In genomic region chr15:82146990-82147461, GRCh38 we compare ENCODE assay signal across 1 cellular context.
TF ChIP-seq lines count a peak whose summit lies in the region.

No MANE protein-coding gene starts in this region.

TF ChIP-seq in SK-N-SH, 30 proteins besides CTCF, POLR2A, EP300 and RAD21 (continued from another document):
- TF ChIP-seq NFIC (IDR thresholded peaks at IDR 0.05; ENCODE audit: borderline replicate concordance), result no peak
- TF ChIP-seq CHD2 (IDR thresholded peaks at IDR 0.05; ENCODE audit: low read length, partially characterized antibody), result no peak
- TF ChIP-seq SMC3 (IDR thresholded peaks at IDR 0.05; ENCODE audit: low read depth, low read length), result no peak
- no peak for TF ChIP-seq TAF1 (IDR thresholded peaks at IDR 0.05; ENCODE audit: borderline replicate concordance, low read depth, low read length)
- TF ChIP-seq FOXM1 (IDR thresholded peaks at IDR 0.05; ENCODE audit: low read depth), result no peak
- peak; percentile 77 for TF ChIP-seq JUND (IDR thresholded peaks at IDR 0.05)
- TF ChIP-seq, protein P1, sequence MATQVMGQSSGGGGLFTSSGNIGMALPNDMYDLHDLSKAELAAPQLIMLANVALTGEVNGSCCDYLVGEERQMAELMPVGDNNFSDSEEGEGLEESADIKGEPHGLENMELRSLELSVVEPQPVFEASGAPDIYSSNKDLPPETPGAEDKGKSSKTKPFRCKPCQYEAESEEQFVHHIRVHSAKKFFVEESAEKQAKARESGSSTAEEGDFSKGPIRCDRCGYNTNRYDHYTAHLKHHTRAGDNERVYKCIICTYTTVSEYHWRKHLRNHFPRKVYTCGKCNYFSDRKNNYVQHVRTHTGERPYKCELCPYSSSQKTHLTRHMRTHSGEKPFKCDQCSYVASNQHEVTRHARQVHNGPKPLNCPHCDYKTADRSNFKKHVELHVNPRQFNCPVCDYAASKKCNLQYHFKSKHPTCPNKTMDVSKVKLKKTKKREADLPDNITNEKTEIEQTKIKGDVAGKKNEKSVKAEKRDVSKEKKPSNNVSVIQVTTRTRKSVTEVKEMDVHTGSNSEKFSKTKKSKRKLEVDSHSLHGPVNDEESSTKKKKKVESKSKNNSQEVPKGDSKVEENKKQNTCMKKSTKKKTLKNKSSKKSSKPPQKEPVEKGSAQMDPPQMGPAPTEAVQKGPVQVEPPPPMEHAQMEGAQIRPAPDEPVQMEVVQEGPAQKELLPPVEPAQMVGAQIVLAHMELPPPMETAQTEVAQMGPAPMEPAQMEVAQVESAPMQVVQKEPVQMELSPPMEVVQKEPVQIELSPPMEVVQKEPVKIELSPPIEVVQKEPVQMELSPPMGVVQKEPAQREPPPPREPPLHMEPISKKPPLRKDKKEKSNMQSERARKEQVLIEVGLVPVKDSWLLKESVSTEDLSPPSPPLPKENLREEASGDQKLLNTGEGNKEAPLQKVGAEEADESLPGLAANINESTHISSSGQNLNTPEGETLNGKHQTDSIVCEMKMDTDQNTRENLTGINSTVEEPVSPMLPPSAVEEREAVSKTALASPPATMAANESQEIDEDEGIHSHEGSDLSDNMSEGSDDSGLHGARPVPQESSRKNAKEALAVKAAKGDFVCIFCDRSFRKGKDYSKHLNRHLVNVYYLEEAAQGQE (IDR thresholded peaks at IDR 0.05; ENCODE audit: low read depth, low read length), result no peak
- TF ChIP-seq, protein P2, sequence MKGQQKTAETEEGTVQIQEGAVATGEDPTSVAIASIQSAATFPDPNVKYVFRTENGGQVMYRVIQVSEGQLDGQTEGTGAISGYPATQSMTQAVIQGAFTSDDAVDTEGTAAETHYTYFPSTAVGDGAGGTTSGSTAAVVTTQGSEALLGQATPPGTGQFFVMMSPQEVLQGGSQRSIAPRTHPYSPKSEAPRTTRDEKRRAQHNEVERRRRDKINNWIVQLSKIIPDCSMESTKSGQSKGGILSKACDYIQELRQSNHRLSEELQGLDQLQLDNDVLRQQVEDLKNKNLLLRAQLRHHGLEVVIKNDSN (IDR thresholded peaks at IDR 0.05; ENCODE audit: borderline replicate concordance, low read depth), result 0 out of 2 replicates have a peak, but pooled peaks have one; percentile 33
- no peak for TF ChIP-seq FOXJ3 (CRISPR knock-in tag; IDR thresholded peaks at IDR 0.05)
